8 cellular contexts compared by ENCODE assay signal in genomic region chr1:202315576-202316168, GRCh38. TPM values are rescaled to one million over a fixed set of nuclear protein-coding genes. Genes with fewer than 3 reads are reported as not detected.
A peak's percentile ranks its signal among the peaks of the same experiment; 100 is the strongest.
DNase-seq lines count a peak whose midpoint lies in the region; ATAC-seq and TF ChIP-seq lines count a peak whose summit lies in the region.

No MANE protein-coding gene starts in this region.

- H3K36me3 ChIP-seq in Peyer's patch, result no peaks in the 10 kb centered on the region
- no peaks in the 10 kb centered on the region for H3K36me3 ChIP-seq in fibroblast of lung (ENCODE audit: control insufficient read depth, insufficient read depth, low read length)

- H3K27me3 ChIP-seq in Peyer's patch (no peaks in the 10 kb centered on the region), fibroblast of lung (ENCODE audit: control insufficient read depth, insufficient read depth, low read length) (peaks cover 17% of the 10 kb centered on the region)

- H3K4me1 ChIP-seq in Peyer's patch (no peaks in the 10 kb centered on the region), fibroblast of lung (ENCODE audit: control insufficient read depth, extremely low read depth, insufficient read depth, low read length) (no peaks in the 10 kb centered on the region)

- H3K4me3 ChIP-seq in Peyer's patch (no peak overlapping the region), fibroblast of lung (replicated peaks in 1 of 4; ENCODE audit: control extremely low read depth in 1 of 4, insufficient read depth in 1 of 4, low read depth in 3 of 4, low read length in 4 of 4) (no peak overlapping the region)

- no peak for TF ChIP-seq POLR2A in Peyer's patch (IDR thresholded peaks at IDR 0.05)

- DNase-seq in GM04504 (ENCODE audit: low read depth) (peak; percentile 35), Kasumi-1 (lab: John Stamatoyannopoulos, UW) (peak; percentile 60 to 70), Peyer's patch (peak; percentile 75 to 92 (median 83)), fibroblast of lung (ENCODE audit: low read depth in 2 of 2) (peak; percentile 53 to 73), nephron progenitor cell (peak; percentile 85)
- peak; percentile 80 for DNase-seq in activated T-cell treated with anti-CD3 and anti-CD28 coated beads, Interleukin-2, amount 50 U/mL, for 24 hours
- DNase-seq in stimulated activated naive CD8-positive, alpha-beta T cell treated with anti-CD3 and anti-CD28 coated beads, Interleukin-15, Interleukin-2, amounts not matched to agents 100 U/mL and 50 U/mL, for 24 hours, result peak; percentile 80

- no peaks in the 10 kb centered on the region for H3K79me2 ChIP-seq in fibroblast of lung (ENCODE audit: control insufficient read depth, insufficient read depth, low read length)

- no peak overlapping the region for H2AFZ ChIP-seq in fibroblast of lung (ENCODE audit: low read length)

- H3K27ac Mint-ChIP-seq in activated T-cell treated with anti-CD3 and anti-CD28 coated beads, Interleukin-2, amount 50 U/mL, for 24 hours, result no peak overlapping the region
- no peak overlapping the region for H3K27ac Mint-ChIP-seq in nephron progenitor cell

- ATAC-seq in stimulated activated naive CD8-positive, alpha-beta T cell treated with anti-CD3 and anti-CD28 coated beads, Interleukin-15, Interleukin-2, amounts not matched to agents 100 U/mL and 50 U/mL, for 24 hours, result peak; percentile 60
- ATAC-seq in HG03520 (IDR thresholded peaks at IDR 0.05; ENCODE audit: unreplicated experiment), result no peak

- H3K27ac ChIP-seq in Peyer's patch, result no peak overlapping the region
- H3K27ac ChIP-seq in fibroblast of lung (ENCODE audit: insufficient read depth, low read length), result no peak overlapping the region

- no peak overlapping the region for H3K9ac ChIP-seq in fibroblast of lung (ENCODE audit: insufficient read depth, low read length)

- no peak overlapping the region for H3K4me3 Mint-ChIP-seq in activated T-cell treated with anti-CD3 and anti-CD28 coated beads, Interleukin-2, amount 50 U/mL, for 24 hours
- no peak overlapping the region for H3K4me3 Mint-ChIP-seq in nephron progenitor cell

- H3K9me3 ChIP-seq in Peyer's patch, result no peaks in the 10 kb centered on the region
- no peaks in the 10 kb centered on the region for H3K9me3 ChIP-seq in fibroblast of lung (ENCODE audit: control insufficient read depth, insufficient read depth, low read depth, low read length)

- H4K20me1 ChIP-seq in fibroblast of lung (ENCODE audit: control insufficient read depth, extremely low read depth, insufficient read depth, low read length), result no peaks in the 10 kb centered on the region

- no peaks in the 10 kb centered on the region for H3K27me3 Mint-ChIP-seq in activated T-cell treated with anti-CD3 and anti-CD28 coated beads, Interleukin-2, amount 50 U/mL, for 24 hours
- H3K27me3 Mint-ChIP-seq in nephron progenitor cell (ENCODE audit: low read depth, poor library complexity), result peaks cover 21% of the 10 kb centered on the region

- H3K36me3 Mint-ChIP-seq in activated T-cell treated with anti-CD3 and anti-CD28 coated beads, Interleukin-2, amount 50 U/mL, for 24 hours (ENCODE audit: low read depth), result no peaks in the 10 kb centered on the region
- no peaks in the 10 kb centered on the region for H3K36me3 Mint-ChIP-seq in nephron progenitor cell (ENCODE audit: low read depth)

- H3K4me1 Mint-ChIP-seq in activated T-cell treated with anti-CD3 and anti-CD28 coated beads, Interleukin-2, amount 50 U/mL, for 24 hours (ENCODE audit: low read depth), result peaks cover 11% of the 10 kb centered on the region
- peaks cover 27% of the 10 kb centered on the region for H3K4me1 Mint-ChIP-seq in nephron progenitor cell

- no peak overlapping the region for H3K4me2 ChIP-seq in fibroblast of lung (ENCODE audit: extremely low read depth, insufficient read depth, low read length)

- no peaks in the 10 kb centered on the region for H3K9me3 Mint-ChIP-seq in activated T-cell treated with anti-CD3 and anti-CD28 coated beads, Interleukin-2, amount 50 U/mL, for 24 hours
- no peaks in the 10 kb centered on the region for H3K9me3 Mint-ChIP-seq in nephron progenitor cell

- TF ChIP-seq CTCF in Peyer's patch (IDR thresholded peaks at IDR 0.05) (peak; percentile 53 to 94 (median 92)), fibroblast of lung (conservative IDR thresholded peaks at IDR 0.05 in 1 of 2, IDR thresholded peaks at IDR 0.05 in 1 of 2; ENCODE audit: low read depth in 1 of 2, low read length in 2 of 2) (peak; percentile 99), nephron progenitor cell (IDR thresholded peaks at IDR 0.05) (peak; percentile 93)

RNA-seq across cellular contexts. Expression of gene UBE2T, which starts 26.1 kb away (rescaled TPM):
- total RNA-seq in Peyer's patch (10 to 100 TPM in 1 of 4 donors, 1 to 10 TPM in 3; 2.0 to 13.2 (median 3.4) TPM), fibroblast of lung (6.4 and 17.0 TPM in 2 replicates)
- polyA plus RNA-seq in fibroblast of lung, result 34.2 and 93.9 TPM in 2 replicates
- 16.2 and 54.5 TPM in 2 replicates for polyA plus RNA-seq in fibroblast of lung (2012)
- polyA minus RNA-seq in fibroblast of lung (ENCODE audit: low replicate concordance), result 10.7 and 53.5 TPM in 2 replicates

RNA-seq across cellular contexts. Expression of gene PPP1R12B, which starts 32.8 kb away (rescaled TPM):
- total RNA-seq in Peyer's patch (100 to 1,000 TPM in 2 of 4 donors, 10 to 100 TPM in 2; 33.1 to 131 (median 90.8) TPM), fibroblast of lung (11.3 and 13.4 TPM in 2 replicates)
- 8.8 and 21.7 TPM in 2 replicates for polyA plus RNA-seq in fibroblast of lung
- polyA plus RNA-seq in fibroblast of lung (2012), result 3.1 and 10.4 TPM in 2 replicates
- polyA minus RNA-seq in fibroblast of lung (ENCODE audit: low replicate concordance), result 9.1 and 26.1 TPM in 2 replicates

Comparison
In these comparisons a context has a peak if more than half of its experiments do, and no peak if none do; other contexts are left out.
1. DNase-seq: peak in every context shown above with its lines; median percentile 85 in nephron progenitor cell; 83 in Peyer's patch; 80 in activated T-cell treated with anti-CD3 and anti-CD28 coated beads, Interleukin-2, amount 50 U/mL, for 24 hours; 80 in stimulated activated naive CD8-positive, alpha-beta T cell treated with anti-CD3 and anti-CD28 coated beads, Interleukin-15, Interleukin-2, amounts not matched to agents 100 U/mL and 50 U/mL, for 24 hours; 65 in Kasumi-1; 63 in fibroblast of lung; 35 in GM04504.